ENCODE assay signal across 1 cellular context in the genomic region with DNA sequence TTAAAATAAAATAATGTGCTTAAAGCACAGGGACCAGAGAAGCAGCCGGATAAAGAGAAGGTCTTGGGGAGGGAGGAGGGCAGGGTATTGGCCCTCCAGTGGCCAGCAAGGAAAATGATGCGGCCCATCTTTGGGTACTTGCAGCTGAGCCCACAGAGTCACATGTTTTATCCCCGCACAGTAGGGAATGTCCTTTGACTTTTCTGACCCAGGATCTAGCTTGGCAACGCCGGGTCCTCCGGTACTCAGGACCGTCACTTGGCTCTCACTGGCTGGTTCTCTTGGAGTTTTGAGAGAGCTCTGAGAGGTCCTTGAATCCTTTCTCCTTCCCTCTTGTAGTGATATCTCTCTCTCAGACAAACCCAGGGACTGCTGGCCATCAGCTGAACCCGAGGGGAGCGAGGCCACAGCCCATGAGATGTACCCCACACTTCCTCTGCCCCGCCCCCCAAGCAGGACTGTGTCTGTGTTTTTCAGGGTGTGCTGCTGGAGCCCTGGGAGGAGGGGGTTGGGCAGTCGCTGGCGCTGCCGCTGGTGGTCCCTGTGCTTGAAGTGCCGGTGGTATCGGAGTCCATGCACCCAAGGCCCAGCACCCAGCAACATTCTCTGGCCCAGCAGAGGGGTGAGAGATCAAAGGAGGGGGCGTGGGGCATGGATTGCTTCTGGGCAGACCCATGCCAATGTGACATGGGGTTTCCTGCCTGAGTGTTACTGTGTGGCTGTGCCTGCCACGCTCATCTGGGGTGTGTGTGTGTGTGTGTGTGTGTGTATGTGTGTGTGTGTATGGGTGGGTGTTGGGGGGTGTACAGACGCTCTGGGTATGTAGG.
TF ChIP-seq lines count a peak whose summit lies in the region.

No MANE protein-coding gene starts in this region.

TF ChIP-seq in HCT116, 20 proteins besides CTCF, POLR2A, EP300 and RAD21 (continued from another document):
- TF ChIP-seq, protein P1, sequence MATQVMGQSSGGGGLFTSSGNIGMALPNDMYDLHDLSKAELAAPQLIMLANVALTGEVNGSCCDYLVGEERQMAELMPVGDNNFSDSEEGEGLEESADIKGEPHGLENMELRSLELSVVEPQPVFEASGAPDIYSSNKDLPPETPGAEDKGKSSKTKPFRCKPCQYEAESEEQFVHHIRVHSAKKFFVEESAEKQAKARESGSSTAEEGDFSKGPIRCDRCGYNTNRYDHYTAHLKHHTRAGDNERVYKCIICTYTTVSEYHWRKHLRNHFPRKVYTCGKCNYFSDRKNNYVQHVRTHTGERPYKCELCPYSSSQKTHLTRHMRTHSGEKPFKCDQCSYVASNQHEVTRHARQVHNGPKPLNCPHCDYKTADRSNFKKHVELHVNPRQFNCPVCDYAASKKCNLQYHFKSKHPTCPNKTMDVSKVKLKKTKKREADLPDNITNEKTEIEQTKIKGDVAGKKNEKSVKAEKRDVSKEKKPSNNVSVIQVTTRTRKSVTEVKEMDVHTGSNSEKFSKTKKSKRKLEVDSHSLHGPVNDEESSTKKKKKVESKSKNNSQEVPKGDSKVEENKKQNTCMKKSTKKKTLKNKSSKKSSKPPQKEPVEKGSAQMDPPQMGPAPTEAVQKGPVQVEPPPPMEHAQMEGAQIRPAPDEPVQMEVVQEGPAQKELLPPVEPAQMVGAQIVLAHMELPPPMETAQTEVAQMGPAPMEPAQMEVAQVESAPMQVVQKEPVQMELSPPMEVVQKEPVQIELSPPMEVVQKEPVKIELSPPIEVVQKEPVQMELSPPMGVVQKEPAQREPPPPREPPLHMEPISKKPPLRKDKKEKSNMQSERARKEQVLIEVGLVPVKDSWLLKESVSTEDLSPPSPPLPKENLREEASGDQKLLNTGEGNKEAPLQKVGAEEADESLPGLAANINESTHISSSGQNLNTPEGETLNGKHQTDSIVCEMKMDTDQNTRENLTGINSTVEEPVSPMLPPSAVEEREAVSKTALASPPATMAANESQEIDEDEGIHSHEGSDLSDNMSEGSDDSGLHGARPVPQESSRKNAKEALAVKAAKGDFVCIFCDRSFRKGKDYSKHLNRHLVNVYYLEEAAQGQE (IDR thresholded peaks at IDR 0.05; ENCODE audit: low read depth) = no peak
- TF ChIP-seq, protein P2, sequence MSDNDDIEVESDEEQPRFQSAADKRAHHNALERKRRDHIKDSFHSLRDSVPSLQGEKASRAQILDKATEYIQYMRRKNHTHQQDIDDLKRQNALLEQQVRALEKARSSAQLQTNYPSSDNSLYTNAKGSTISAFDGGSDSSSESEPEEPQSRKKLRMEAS (IDR thresholded peaks at IDR 0.05) = no peak
- TF ChIP-seq YY1 (IDR thresholded peaks at IDR 0.05; ENCODE audit: extremely low read depth, insufficient replicate concordance, low read depth, low read length) = no peak
TF ChIP-seq in HCT116: peak in this region for 0.
